ENCODE assay signal across 8 cellular contexts in genomic region chr20:2101057-2101934, GRCh38. TPM values are rescaled to one million over a fixed set of nuclear protein-coding genes. Genes with fewer than 3 reads are reported as not detected.
A peak's percentile ranks its signal among the peaks of the same experiment; 100 is the strongest.
DNase-seq lines count a peak whose midpoint lies in the region; ATAC-seq and TF ChIP-seq lines count a peak whose summit lies in the region.

TSS of gene STK35 (plus strand) at chr20:2101827. CDS start at chr20:2101882, 55 bp downstream.

- ATAC-seq in HG02678 (IDR thresholded peaks at IDR 0.05; ENCODE audit: unreplicated experiment), result peak; percentile 41

- TF ChIP-seq POLR2A in NB4 (IDR thresholded peaks at IDR 0.05; ENCODE audit: extremely low read depth, insufficient read length), result no peak

- H3K27me3 ChIP-seq in liver (ENCODE audit: control insufficient read depth in 4 of 4, insufficient read depth in 4 of 4, low read length in 3 of 4), result no peaks in the 10 kb centered on the region

- H3K9ac ChIP-seq in liver (ENCODE audit: low read depth in 1 of 2, low read length in 2 of 2), result peak within 1 kb of the TSS; percentile 71 to 96

- DNase-seq in NK-92 treated with Interleukin-12 subunit alpha and Interleukin-12 subunit beta, amount 100 ng/mL, for 24 hours (lab: John Stamatoyannopoulos, UW), result peak; percentile 80
- DNase-seq in NK-92 (lab: John Stamatoyannopoulos, UW; ENCODE audit: unreplicated experiment) (no peak), NB4 (ENCODE audit: low read depth) (peak; percentile 86), T1000 (lab: John Stamatoyannopoulos, UW) (peak; percentile 59), cerebellum (ENCODE audit: low spot score) (peak; percentile 88)
- DNase-seq in stimulated activated CD4-positive, alpha-beta T cell treated with anti-CD3 and anti-CD28 coated beads, TNF-alpha, amount 100 ng/mL, for 24 hours (ENCODE audit: low read depth in 3 of 3), result peak; percentile 47 to 79 (median 57)

- H3K27ac ChIP-seq in liver (ENCODE audit: low read depth in 1 of 2, low read length in 2 of 2), result peak within 1 kb of the TSS; percentile 99

- no peaks in the 10 kb centered on the region for H3K36me3 ChIP-seq in liver (ENCODE audit: control insufficient read depth in 4 of 4, insufficient read depth in 3 of 4, low read depth in 1 of 4, low read length in 3 of 4)

- peaks cover 1 to 31% (median 26%) of the 10 kb centered on the region in 4 donors for H3K4me1 ChIP-seq in liver (ENCODE audit: control insufficient read depth in 4 of 4, insufficient read depth in 4 of 4, low read length in 3 of 4)

- TF ChIP-seq RAD21 in liver (IDR thresholded peaks at IDR 0.05), result no peak

- H3K9me3 ChIP-seq in liver (ENCODE audit: control insufficient read depth in 4 of 4, low read length in 3 of 4), result no peaks in the 10 kb centered on the region

- H3K4me3 ChIP-seq in NB4 (ENCODE audit: low read depth, low read length), result peak within 1 kb of the TSS; percentile 85
- H3K4me3 ChIP-seq in liver (ENCODE audit: low read depth in 1 of 3, low read length in 3 of 3), result peak within 1 kb of the TSS; percentile 73 to 94 (median 88)

- TF ChIP-seq CTCF in NB4 (IDR thresholded peaks at IDR 0.05; ENCODE audit: low read depth, low read length) (no peak), liver (IDR thresholded peaks at IDR 0.05; ENCODE audit: low read depth, low read length, missing input control) (no peak)

- 1% methylated on average over 40 of the region's 40 CpGs for WGBS in liver

TF ChIP-seq in liver, 16 proteins besides CTCF, POLR2A, EP300 and RAD21:
- TF ChIP-seq HNF4G (IDR thresholded peaks at IDR 0.05), result no peak

RNA-seq across cellular contexts. Expression of gene STK35, which starts in this region (rescaled TPM):
- 15.7 TPM for total RNA-seq in cerebellum
- 10 to 100 TPM; 15.6 to 18.5 TPM for total RNA-seq in liver
- polyA plus RNA-seq in liver, result 1 to 10 TPM; 2.5 to 4.3 TPM
